Comparison of ENCODE assay signal across 18 cellular contexts in genomic region chr11:63620928-63621539, GRCh38. TPM values are rescaled to one million over a fixed set of nuclear protein-coding genes. Genes with fewer than 3 reads are reported as not detected.
DNase-seq lines count a peak whose midpoint lies in the region; ATAC-seq and TF ChIP-seq lines count a peak whose summit lies in the region.
"Had no signal": no experiment of that assay in that cellular context is flagged by ENCODE, and none has a peak within 500 bp of the region (broad histone marks: within the 10 kb centered on the region; RNA-seq: fewer than 3 reads in every experiment).

No MANE protein-coding gene starts in this region.

- no peaks in the 10 kb centered on the region for H3K9me3 Mint-ChIP-seq in natural killer cell
- H3K9me3 Mint-ChIP-seq: activated CD8-positive, alpha-beta T cell treated with anti-CD3 and anti-CD28 coated beads for 36 hours; type B pancreatic cell had no signal

- H3K9me3 ChIP-seq in T-helper 17 cell (ENCODE audit: control insufficient read depth, low read length, poor library complexity, severe bottlenecking) = no peaks in the 10 kb centered on the region
- H3K9me3 ChIP-seq: sigmoid colon, SJCRH30 had no signal

- H3K4me1 Mint-ChIP-seq in T-helper 17 cell = peaks cover 2% of the 10 kb centered on the region
- H3K4me1 Mint-ChIP-seq in natural killer cell = peaks cover 10 to 18% of the 10 kb centered on the region in 2 donors

- H3K4me3 Mint-ChIP-seq in T-helper 17 cell (no peak overlapping the region), natural killer cell (peak overlapping the region; percentile 49)
- H3K4me3 Mint-ChIP-seq: activated CD8-positive, alpha-beta T cell treated with anti-CD3 and anti-CD28 coated beads for 36 hours; type B pancreatic cell had no signal

- intact Hi-C loops in natural killer cell (cut with micrococcal nuclease) = no loop called here

- H3K36me3 Mint-ChIP-seq in T-helper 17 cell (ENCODE audit: low read depth) (no peaks in the 10 kb centered on the region), natural killer cell (no peaks in the 10 kb centered on the region)
- H3K36me3 Mint-ChIP-seq: type B pancreatic cell had no signal

- no peak for TF ChIP-seq CTCF in natural killer cell (IDR thresholded peaks at IDR 0.05)

- peak; percentile 5 for DNase-seq in DMS 273 (lab: John Stamatoyannopoulos, UW; ENCODE audit: unreplicated experiment)
- no peak for DNase-seq in DMS 273 treated with DMSO at 0.1 percent for 48 hours (lab: John Stamatoyannopoulos, UW)
- peak; percentile 13 to 31 for DNase-seq in Kasumi-1 (lab: John Stamatoyannopoulos, UW)
- no peak for DNase-seq in T-helper 17 cell
- DNase-seq in natural killer cell = no peak
- no peak for DNase-seq in stimulated activated naive CD4-positive, alpha-beta T cell treated with Interleukin-2 at 50 U/mL for 16 hours (lab: John Stamatoyannopoulos, UW)
- no peak for DNase-seq in AG20443 (ENCODE audit: low spot score)
- no peak for DNase-seq in cerebellar nuclear complex (lab: John Stamatoyannopoulos, UW)
- DNase-seq: activated CD8-positive, alpha-beta T cell treated with anti-CD3 and anti-CD28 coated beads for 36 hours; activated gamma-delta T cell treated with Interleukin-2 at 50 U/mL for 16 hours; COR-L47; GOT3; NCI-H2029; NCI-H526 treated with DMSO at 0.1 percent for 48 hours; sigmoid colon; SJCRH30; stimulated activated CD4-positive, alpha-beta T cell treated with anti-CD3 and anti-CD28 coated beads, Interleukin-2, amount 100 ng/mL, for 48 hours had no signal

- no peaks in the 10 kb centered on the region for H3K27me3 Mint-ChIP-seq in T-helper 17 cell
- no peaks in the 10 kb centered on the region for H3K27me3 Mint-ChIP-seq in natural killer cell (ENCODE audit: low read depth in 2 of 2)
- H3K27me3 Mint-ChIP-seq: activated CD8-positive, alpha-beta T cell treated with anti-CD3 and anti-CD28 coated beads for 36 hours had no signal

- peak overlapping the region; percentile 9 for H3K27ac Mint-ChIP-seq in T-helper 17 cell
- H3K27ac Mint-ChIP-seq in natural killer cell = peak overlapping the region; percentile 69 to 83
- H3K27ac Mint-ChIP-seq: activated CD8-positive, alpha-beta T cell treated with anti-CD3 and anti-CD28 coated beads for 36 hours; type B pancreatic cell had no signal

- no peak for ATAC-seq in T-helper 17 cell
- peak in 2 of 3 donors; percentile 55 to 58 for ATAC-seq in natural killer cell
- ATAC-seq: activated CD8-positive, alpha-beta T cell treated with anti-CD3 and anti-CD28 coated beads for 36 hours had no signal

RNA-seq across cellular contexts. Expression of gene PLAAT3, which starts 6.8 kb away (rescaled TPM):
- total RNA-seq in T-helper 17 cell (1 to 10 TPM; 2.5 to 3.3 TPM), natural killer cell (10 to 100 TPM; 32.5 to 34.1 (median 34.1) TPM)

RNA-seq across cellular contexts. Expression of gene ATL3, which starts 50.1 kb away (rescaled TPM):
- total RNA-seq in T-helper 17 cell = 10 to 100 TPM; 30.7 to 32.8 TPM
- 10 to 100 TPM; 35.7 to 46.8 (median 41.6) TPM for total RNA-seq in natural killer cell

RNA-seq across cellular contexts. Expression of gene PLAAT2, which starts 57.9 kb away (rescaled TPM):
- under 1 TPM in 1 of 2 donors, not detected in 1; 0.63 TPM for total RNA-seq in T-helper 17 cell
- total RNA-seq in natural killer cell = 1 to 10 TPM; 1.6 to 5.6 (median 4.6) TPM
- total RNA-seq: SJCRH30 had no signal

Comparison
In these comparisons a context has a peak if more than half of its experiments do, and no peak if none do; other contexts are left out.
1. DNase-seq: peak in DMS 273 (single experiment) and Kasumi-1 (2 of 2); none in DMS 273 treated with DMSO at 0.1 percent for 48 hours (single experiment), T-helper 17 cell (0 of 3), natural killer cell (single experiment), stimulated activated naive CD4-positive, alpha-beta T cell treated with Interleukin-2 at 50 U/mL for 16 hours (single experiment), AG20443 (single experiment) and cerebellar nuclear complex (0 of 2).
2. RNA of gene PLAAT3, which starts 6.8 kb away (total RNA-seq): 32.5 to 34.1 TPM in natural killer cell; 2.5 to 3.3 TPM in T-helper 17 cell; every median in the first group is over 4 times any median in the second.